Comparison of ENCODE assay signal across 33 cellular contexts in the genomic region with DNA sequence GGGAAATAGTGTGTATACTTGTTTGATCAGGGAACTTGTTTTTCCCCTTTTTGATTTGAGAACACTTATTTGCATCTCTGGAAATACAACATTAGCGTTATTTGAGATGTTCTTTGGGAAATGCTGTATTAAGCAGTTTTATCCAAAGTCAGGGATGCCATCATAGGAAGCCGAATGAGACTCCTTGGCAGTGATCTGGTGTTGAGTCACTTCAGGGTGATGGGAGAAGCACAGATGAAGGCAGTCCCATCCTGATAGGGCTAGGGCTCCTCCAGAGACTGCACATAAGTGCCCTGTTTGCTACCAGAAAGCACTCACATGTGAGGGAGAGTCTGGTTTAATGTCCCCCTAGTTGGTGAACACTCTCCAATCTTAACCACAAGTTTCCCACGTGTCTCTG.
"Had no signal": no experiment of that assay in that cellular context is flagged by ENCODE, and none has a peak within 500 bp of the region (broad histone marks: within the 10 kb centered on the region; RNA-seq: fewer than 3 reads in every experiment).

No MANE protein-coding gene starts in this region.

- H3K36me3 Mint-ChIP-seq: activated naive CD4-positive, alpha-beta T cell treated with anti-CD3 and anti-CD28 coated beads, Interleukin-2, amount 50 U/mL, for 24 hours; activated naive CD8-positive, alpha-beta T cell treated with anti-CD3 and anti-CD28 coated beads for 36 hours had no signal

- H3K4me1 ChIP-seq: adrenal gland, breast epithelium, colonic mucosa, esophagus squamous epithelium had no signal

- H3K4me3 ChIP-seq: adrenal gland, breast epithelium, cardiac muscle cell, colonic mucosa, esophagus squamous epithelium had no signal

- H3K27ac Mint-ChIP-seq: activated CD4-positive, alpha-beta memory T cell treated with anti-CD3 and anti-CD28 coated beads, Interleukin-2, amount 10 ng/mL, durations not matched to agents 7 days and 5 days; activated CD4-positive, alpha-beta T cell treated with anti-CD3 and anti-CD28 coated beads, Interleukin-2, amount 10 ng/mL, durations not matched to agents 7 days and 5 days; activated naive CD4-positive, alpha-beta T cell treated with anti-CD3 and anti-CD28 coated beads for 36 hours; activated naive CD4-positive, alpha-beta T cell treated with anti-CD3 and anti-CD28 coated beads, Interleukin-2, amount 50 U/mL, for 24 hours; activated naive CD8-positive, alpha-beta T cell treated with anti-CD3 and anti-CD28 coated beads for 36 hours; activated naive CD8-positive, alpha-beta T cell treated with anti-CD3 and anti-CD28 coated beads, Interleukin-2, amount 50 U/mL, for 24 hours; activated T-cell treated with anti-CD3 and anti-CD28 coated beads, Interleukin-2, amount 50 U/mL, for 24 hours; activated T-helper 2 cell treated with anti-CD3 and anti-CD28 coated beads, Interferon-gamma antibody, Interleukin-2, Interleukin-4, amounts not matched to agents 10 μg/mL and 5 μg/mL and 100 μg/mL, durations not matched to agents 14 hours and 24 hours and 36 hours; brain; T-helper 17 cell; T-helper 2 cell treated with Interferon-gamma antibody and Interleukin-4, amounts not matched to agents 5 μg/mL and 100 μg/mL, for 36 hours had no signal

- H3K27me3 Mint-ChIP-seq: activated CD4-positive, alpha-beta memory T cell treated with anti-CD3 and anti-CD28 coated beads, Interleukin-2, amount 10 ng/mL, durations not matched to agents 7 days and 5 days; activated CD4-positive, alpha-beta T cell treated with anti-CD3 and anti-CD28 coated beads, Interleukin-2, amount 10 ng/mL, durations not matched to agents 7 days and 5 days; activated naive CD4-positive, alpha-beta T cell treated with anti-CD3 and anti-CD28 coated beads, Interleukin-2, amount 50 U/mL, for 24 hours; activated naive CD8-positive, alpha-beta T cell treated with anti-CD3 and anti-CD28 coated beads for 36 hours; activated naive CD8-positive, alpha-beta T cell treated with anti-CD3 and anti-CD28 coated beads, Interleukin-2, amount 50 U/mL, for 24 hours; brain; T-helper 17 cell had no signal

- H3K27me3 ChIP-seq: cardiac muscle cell, colonic mucosa, esophagus squamous epithelium had no signal

- H3K4me1 Mint-ChIP-seq: activated CD4-positive, alpha-beta memory T cell treated with anti-CD3 and anti-CD28 coated beads, Interleukin-2, amount 10 ng/mL, durations not matched to agents 7 days and 5 days; activated CD4-positive, alpha-beta T cell treated with anti-CD3 and anti-CD28 coated beads, Interleukin-2, amount 10 ng/mL, durations not matched to agents 7 days and 5 days; activated naive CD4-positive, alpha-beta T cell treated with anti-CD3 and anti-CD28 coated beads, Interleukin-2, amount 50 U/mL, for 24 hours; activated naive CD8-positive, alpha-beta T cell treated with anti-CD3 and anti-CD28 coated beads for 36 hours; activated naive CD8-positive, alpha-beta T cell treated with anti-CD3 and anti-CD28 coated beads, Interleukin-2, amount 50 U/mL, for 24 hours; T-helper 17 cell had no signal

- DNase-seq: activated CD4-positive, alpha-beta memory T cell treated with anti-CD3 and anti-CD28 coated beads, Interleukin-2, amount 10 ng/mL, durations not matched to agents 7 days and 5 days; activated CD4-positive, alpha-beta T cell treated with anti-CD3 and anti-CD28 coated beads for 1 hour; activated CD4-positive, alpha-beta T cell treated with anti-CD3 and anti-CD28 coated beads for 4 hours; activated CD4-positive, alpha-beta T cell treated with anti-CD3 and anti-CD28 coated beads, Interleukin-2, amount 10 ng/mL, durations not matched to agents 7 days and 5 days; activated CD4-positive, alpha-beta T cell treated with anti-CD3 and anti-CD28 coated beads, Interleukin-2, amount 50 U/mL, for 4 hours; activated CD4-positive, CD25-positive, alpha-beta regulatory T cell; activated CD8-positive, alpha-beta memory T cell treated with anti-CD3 and anti-CD28 coated beads, Interleukin-2, amount 50 U/mL, for 48 hours; activated effector memory CD4-positive, alpha-beta T cell treated with anti-CD3 and anti-CD28 coated beads, Interleukin-2, amount 50 U/mL, for 16 hours; activated naive CD4-positive, alpha-beta T cell treated with anti-CD3 and anti-CD28 coated beads for 36 hours; activated naive CD8-positive, alpha-beta T cell treated with anti-CD3 and anti-CD28 coated beads for 36 hours; activated naive CD8-positive, alpha-beta T cell treated with anti-CD3 and anti-CD28 coated beads, Interleukin-2, amount 50 U/mL, for 24 hours; activated T-cell treated with anti-CD3 and anti-CD28 coated beads for 4 hours; activated T-cell treated with anti-CD3 and anti-CD28 coated beads, Interleukin-2, amount 50 U/mL, for 24 hours; adrenal gland; amygdala; aorta; central memory CD4-positive, alpha-beta T cell; cerebellar nuclear complex; colonic mucosa; effector CD8-positive, alpha-beta T cell; esophagus squamous epithelium; foreskin fibroblast; head of caudate nucleus; hippocampal formation; T-helper 17 cell; T1000 had no signal

- H3K36me3 ChIP-seq: adrenal gland, breast epithelium, cardiac muscle cell, colonic mucosa, esophagus squamous epithelium had no signal

- H3K27ac ChIP-seq: adrenal gland, breast epithelium, cardiac muscle cell, colonic mucosa, epithelial cell of prostate, esophagus squamous epithelium had no signal

- H3K4me3 Mint-ChIP-seq: activated CD4-positive, alpha-beta memory T cell treated with anti-CD3 and anti-CD28 coated beads, Interleukin-2, amount 10 ng/mL, durations not matched to agents 7 days and 5 days; activated CD4-positive, alpha-beta T cell treated with anti-CD3 and anti-CD28 coated beads, Interleukin-2, amount 10 ng/mL, durations not matched to agents 7 days and 5 days; activated naive CD4-positive, alpha-beta T cell treated with anti-CD3 and anti-CD28 coated beads for 36 hours; activated naive CD4-positive, alpha-beta T cell treated with anti-CD3 and anti-CD28 coated beads, Interleukin-2, amount 50 U/mL, for 24 hours; activated naive CD8-positive, alpha-beta T cell treated with anti-CD3 and anti-CD28 coated beads for 36 hours; activated naive CD8-positive, alpha-beta T cell treated with anti-CD3 and anti-CD28 coated beads, Interleukin-2, amount 50 U/mL, for 24 hours; activated T-cell treated with anti-CD3 and anti-CD28 coated beads, Interleukin-2, amount 50 U/mL, for 24 hours; brain; T-helper 17 cell; T-helper 2 cell treated with Interferon-gamma antibody and Interleukin-4, amounts not matched to agents 5 μg/mL and 100 μg/mL, for 36 hours had no signal

- H3K9me3 ChIP-seq: adrenal gland, breast epithelium, colonic mucosa, esophagus squamous epithelium had no signal

- ATAC-seq: activated naive CD8-positive, alpha-beta T cell treated with anti-CD3 and anti-CD28 coated beads, Interleukin-2, amount 50 U/mL, for 24 hours; T-helper 17 cell had no signal

- H3K9me3 Mint-ChIP-seq: activated naive CD4-positive, alpha-beta T cell treated with anti-CD3 and anti-CD28 coated beads for 36 hours; activated naive CD8-positive, alpha-beta T cell treated with anti-CD3 and anti-CD28 coated beads for 36 hours; activated naive CD8-positive, alpha-beta T cell treated with anti-CD3 and anti-CD28 coated beads, Interleukin-2, amount 50 U/mL, for 24 hours had no signal
